ENCODE assay signal across 15 cellular contexts in genomic region chr19:7483720-7484201, GRCh38. TPM values are rescaled to one million over a fixed set of nuclear protein-coding genes. Genes with fewer than 3 reads are reported as not detected.
DNase-seq lines count a peak whose midpoint lies in the region; ATAC-seq and TF ChIP-seq lines count a peak whose summit lies in the region.
"Had no signal": no experiment of that assay in that cellular context is flagged by ENCODE, and none has a peak within 500 bp of the region (broad histone marks: within the 10 kb centered on the region; RNA-seq: fewer than 3 reads in every experiment).

No MANE protein-coding gene starts in this region.

- TF ChIP-seq POLR2A in GM18505 (IDR thresholded peaks at IDR 0.05; ENCODE audit: borderline replicate concordance, extremely low read depth, insufficient read depth, insufficient read length) = no peak

- H3K36me3 Mint-ChIP-seq in CD4-positive, alpha-beta memory T cell = no peaks in the 10 kb centered on the region
- H3K36me3 Mint-ChIP-seq in dendritic cell treated with granulocyte-macrophage colony-stimulating factor and Interleukin-4, amounts not matched to agents 40 ng/mL and 50 ng/mL, for 4 days (ENCODE audit: low read depth) = no peaks in the 10 kb centered on the region
- no peaks in the 10 kb centered on the region for H3K36me3 Mint-ChIP-seq in nephron (ENCODE audit: low read depth)
- H3K36me3 Mint-ChIP-seq in activated CD4-positive, alpha-beta T cell treated with anti-CD3 and anti-CD28 coated beads, Interleukin-2, amount 10 ng/mL, durations not matched to agents 24 days and 14 days (ENCODE audit: low read depth) = no peaks in the 10 kb centered on the region
- no peaks in the 10 kb centered on the region for H3K36me3 Mint-ChIP-seq in activated naive CD8-positive, alpha-beta T cell treated with anti-CD3 and anti-CD28 coated beads for 36 hours
- H3K36me3 Mint-ChIP-seq: natural killer cell had no signal

- no peaks in the 10 kb centered on the region for H3K36me3 ChIP-seq in CD4-positive, alpha-beta memory T cell (ENCODE audit: insufficient read depth, low read length)
- H3K36me3 ChIP-seq: SJCRH30 had no signal

- H3K27me3 ChIP-seq in CD4-positive, alpha-beta memory T cell (ENCODE audit: insufficient read depth, low read length) = no peaks in the 10 kb centered on the region
- H3K27me3 ChIP-seq: esophagus muscularis mucosa, SJCRH30 had no signal

- intact Hi-C loops in CD4-positive, alpha-beta memory T cell (cut with micrococcal nuclease) = no loop called here
- intact Hi-C loops in dendritic cell treated with granulocyte-macrophage colony-stimulating factor and Interleukin-4, amounts not matched to agents 40 ng/mL and 50 ng/mL, for 4 days (cut with micrococcal nuclease) = loop anchor here (5.0 kb wide), 1 partner anchor 39 kb away; the partner anchor contains the start of gene MCOLN1
- intact Hi-C loops in activated CD4-positive, alpha-beta T cell treated with anti-CD3 and anti-CD28 coated beads, Interleukin-2, amount 10 ng/mL, durations not matched to agents 24 days and 14 days (cut with micrococcal nuclease) = no loop called here

- no peak for ATAC-seq in HG02798 (IDR thresholded peaks at IDR 0.05; ENCODE audit: poor library complexity, unreplicated experiment)
- ATAC-seq in GM18505 (IDR thresholded peaks at IDR 0.05; ENCODE audit: unreplicated experiment) = no peak

- POLR2A ChIA-PET in CD4-positive, alpha-beta memory T cell (lab: Charles Lee; ENCODE audit: partially characterized antibody) = no interaction called here

- H3K27ac Mint-ChIP-seq in CD4-positive, alpha-beta memory T cell = peak overlapping the region in 5 of 7 donors; percentile 28 to 82 (median 75)
- peak overlapping the region; percentile 52 for H3K27ac Mint-ChIP-seq in dendritic cell treated with granulocyte-macrophage colony-stimulating factor and Interleukin-4, amounts not matched to agents 40 ng/mL and 50 ng/mL, for 4 days
- peak overlapping the region in 2 of 3 experiments; percentile 39 to 81 for H3K27ac Mint-ChIP-seq in nephron
- H3K27ac Mint-ChIP-seq in activated CD4-positive, alpha-beta T cell treated with anti-CD3 and anti-CD28 coated beads, Interleukin-2, amount 10 ng/mL, durations not matched to agents 24 days and 14 days = no peak overlapping the region
- H3K27ac Mint-ChIP-seq in activated naive CD8-positive, alpha-beta T cell treated with anti-CD3 and anti-CD28 coated beads for 36 hours = no peak overlapping the region
- H3K27ac Mint-ChIP-seq: activated CD4-positive, alpha-beta memory T cell treated with anti-CD3 and anti-CD28 coated beads, Interleukin-2, amount 10 ng/mL, durations not matched to agents 7 days and 5 days had no signal

- CTCF ChIA-PET in CD4-positive, alpha-beta memory T cell (lab: Charles Lee; ENCODE audit: partially characterized antibody) = no interaction called here

- no peak overlapping the region for H3K4me3 ChIP-seq in CD4-positive, alpha-beta memory T cell (ENCODE audit: low read length in 2 of 2)
- H3K4me3 ChIP-seq: esophagus muscularis mucosa, SJCRH30 had no signal

- peaks cover 0 to 20% (median 0%) of the 10 kb centered on the region in 8 donors for H3K9me3 Mint-ChIP-seq in CD4-positive, alpha-beta memory T cell
- no peaks in the 10 kb centered on the region for H3K9me3 Mint-ChIP-seq in dendritic cell treated with granulocyte-macrophage colony-stimulating factor and Interleukin-4, amounts not matched to agents 40 ng/mL and 50 ng/mL, for 4 days
- H3K9me3 Mint-ChIP-seq in nephron = no peaks in the 10 kb centered on the region
- H3K9me3 Mint-ChIP-seq in activated CD4-positive, alpha-beta T cell treated with anti-CD3 and anti-CD28 coated beads, Interleukin-2, amount 10 ng/mL, durations not matched to agents 24 days and 14 days = no peaks in the 10 kb centered on the region
- no peaks in the 10 kb centered on the region for H3K9me3 Mint-ChIP-seq in activated naive CD8-positive, alpha-beta T cell treated with anti-CD3 and anti-CD28 coated beads for 36 hours
- H3K9me3 Mint-ChIP-seq: activated CD4-positive, alpha-beta memory T cell treated with anti-CD3 and anti-CD28 coated beads, Interleukin-2, amount 10 ng/mL, durations not matched to agents 7 days and 5 days; natural killer cell had no signal

- peaks cover 11% of the 10 kb centered on the region for H3K4me1 ChIP-seq in CD4-positive, alpha-beta memory T cell (ENCODE audit: insufficient read depth, low read length)

- no peak for TF ChIP-seq CTCF in nephron (IDR thresholded peaks at IDR 0.05; ENCODE audit: unreplicated experiment in 3 of 3)

- H3K4me3 Mint-ChIP-seq in CD4-positive, alpha-beta memory T cell = peak overlapping the region in 3 of 8 donors; percentile 17 to 67 (median 17)
- no peak overlapping the region for H3K4me3 Mint-ChIP-seq in dendritic cell treated with granulocyte-macrophage colony-stimulating factor and Interleukin-4, amounts not matched to agents 40 ng/mL and 50 ng/mL, for 4 days
- peak overlapping the region in 1 of 3 experiments; percentile 50 for H3K4me3 Mint-ChIP-seq in nephron
- no peak overlapping the region for H3K4me3 Mint-ChIP-seq in activated CD4-positive, alpha-beta T cell treated with anti-CD3 and anti-CD28 coated beads, Interleukin-2, amount 10 ng/mL, durations not matched to agents 24 days and 14 days
- H3K4me3 Mint-ChIP-seq in activated naive CD8-positive, alpha-beta T cell treated with anti-CD3 and anti-CD28 coated beads for 36 hours = no peak overlapping the region
- H3K4me3 Mint-ChIP-seq: activated CD4-positive, alpha-beta memory T cell treated with anti-CD3 and anti-CD28 coated beads, Interleukin-2, amount 10 ng/mL, durations not matched to agents 7 days and 5 days; natural killer cell had no signal

- no peaks in the 10 kb centered on the region for H3K27me3 Mint-ChIP-seq in CD4-positive, alpha-beta memory T cell
- peaks cover 9% of the 10 kb centered on the region for H3K27me3 Mint-ChIP-seq in dendritic cell treated with granulocyte-macrophage colony-stimulating factor and Interleukin-4, amounts not matched to agents 40 ng/mL and 50 ng/mL, for 4 days
- no peaks in the 10 kb centered on the region for H3K27me3 Mint-ChIP-seq in nephron (ENCODE audit: low read depth)
- no peaks in the 10 kb centered on the region for H3K27me3 Mint-ChIP-seq in activated CD4-positive, alpha-beta T cell treated with anti-CD3 and anti-CD28 coated beads, Interleukin-2, amount 10 ng/mL, durations not matched to agents 24 days and 14 days
- no peaks in the 10 kb centered on the region for H3K27me3 Mint-ChIP-seq in activated naive CD8-positive, alpha-beta T cell treated with anti-CD3 and anti-CD28 coated beads for 36 hours
- H3K27me3 Mint-ChIP-seq: activated CD4-positive, alpha-beta memory T cell treated with anti-CD3 and anti-CD28 coated beads, Interleukin-2, amount 10 ng/mL, durations not matched to agents 7 days and 5 days had no signal

- H3K9me3 ChIP-seq in CD4-positive, alpha-beta memory T cell (ENCODE audit: control insufficient read depth in 1 of 2, low read length in 2 of 2) = no peaks in the 10 kb centered on the region
- H3K9me3 ChIP-seq: esophagus muscularis mucosa, SJCRH30 had no signal

- peaks cover 6 to 9% (median 7%) of the 10 kb centered on the region in 4 donors for H3K4me1 Mint-ChIP-seq in CD4-positive, alpha-beta memory T cell
- H3K4me1 Mint-ChIP-seq in dendritic cell treated with granulocyte-macrophage colony-stimulating factor and Interleukin-4, amounts not matched to agents 40 ng/mL and 50 ng/mL, for 4 days (ENCODE audit: low read depth) = peaks cover 43% of the 10 kb centered on the region
- H3K4me1 Mint-ChIP-seq in nephron = peaks cover 20% of the 10 kb centered on the region
- H3K4me1 Mint-ChIP-seq in activated CD4-positive, alpha-beta T cell treated with anti-CD3 and anti-CD28 coated beads, Interleukin-2, amount 10 ng/mL, durations not matched to agents 24 days and 14 days = peaks cover 3% of the 10 kb centered on the region
- H3K4me1 Mint-ChIP-seq in activated naive CD8-positive, alpha-beta T cell treated with anti-CD3 and anti-CD28 coated beads for 36 hours = peaks cover 11% of the 10 kb centered on the region

- DNase-seq in CD4-positive, alpha-beta memory T cell = no peak
- peak; percentile 69 for DNase-seq in OCI-M1 (lab: John Stamatoyannopoulos, UW)
- no peak for DNase-seq in activated CD4-positive, alpha-beta T cell treated with anti-CD3 and anti-CD28 coated beads, Interleukin-2, amount 10 ng/mL, durations not matched to agents 24 days and 14 days
- no peak for DNase-seq in activated naive CD8-positive, alpha-beta T cell treated with anti-CD3 and anti-CD28 coated beads for 36 hours
- DNase-seq: activated CD4-positive, alpha-beta memory T cell treated with anti-CD3 and anti-CD28 coated beads, Interleukin-2, amount 10 ng/mL, durations not matched to agents 7 days and 5 days; Calu3; cortex of kidney; head of caudate nucleus; natural killer cell had no signal

- no peak overlapping the region for H3K27ac ChIP-seq in CD4-positive, alpha-beta memory T cell (ENCODE audit: low read depth, low read length)
- H3K27ac ChIP-seq: esophagus muscularis mucosa, SJCRH30 had no signal

RNA-seq across cellular contexts. Expression of gene PEX11G, which starts 5.1 kb away (rescaled TPM):
- under 1 TPM; 0.64 to 0.73 TPM for total RNA-seq in CD4-positive, alpha-beta memory T cell
- 1 to 10 TPM in 1 of 2 donors, under 1 TPM in 1; 0.64 to 1.7 TPM for polyA plus RNA-seq in CD4-positive, alpha-beta memory T cell
- 1.1 and 1.2 TPM in 2 replicates for total RNA-seq in activated CD4-positive, alpha-beta T cell treated with anti-CD3 and anti-CD28 coated beads, Interleukin-2, amount 10 ng/mL, durations not matched to agents 24 days and 14 days
- 1 to 10 TPM in 1 of 2 experiments, under 1 TPM in 1; 0.82 to 1.5 TPM for total RNA-seq in activated naive CD8-positive, alpha-beta T cell treated with anti-CD3 and anti-CD28 coated beads for 36 hours
- total RNA-seq: SJCRH30 had no signal

RNA-seq across cellular contexts. Expression of gene ZNF358, which starts 32.1 kb away (rescaled TPM):
- total RNA-seq in CD4-positive, alpha-beta memory T cell = 1 to 10 TPM; 8.4 to 8.7 TPM
- 1 to 10 TPM in 1 of 2 donors, not detected in 1; 1.6 TPM for polyA plus RNA-seq in CD4-positive, alpha-beta memory T cell
- total RNA-seq in activated CD4-positive, alpha-beta T cell treated with anti-CD3 and anti-CD28 coated beads, Interleukin-2, amount 10 ng/mL, durations not matched to agents 24 days and 14 days = 5.1 and 5.7 TPM in 2 replicates
- 1 to 10 TPM; 6.5 to 7.3 TPM for total RNA-seq in activated naive CD8-positive, alpha-beta T cell treated with anti-CD3 and anti-CD28 coated beads for 36 hours

RNA-seq across cellular contexts. Expression of gene MCOLN1, which starts 38.7 kb away (rescaled TPM):
- total RNA-seq in CD4-positive, alpha-beta memory T cell = 10 to 100 TPM; 14.1 to 14.9 TPM
- polyA plus RNA-seq in CD4-positive, alpha-beta memory T cell = 1 to 10 TPM; 8.0 to 9.1 TPM
- total RNA-seq in activated CD4-positive, alpha-beta T cell treated with anti-CD3 and anti-CD28 coated beads, Interleukin-2, amount 10 ng/mL, durations not matched to agents 24 days and 14 days = 13.3 and 13.7 TPM in 2 replicates
- 10 to 100 TPM; 12.3 to 12.4 TPM for total RNA-seq in activated naive CD8-positive, alpha-beta T cell treated with anti-CD3 and anti-CD28 coated beads for 36 hours

RNA-seq across cellular contexts. Expression of gene PNPLA6, which starts 51.8 kb away (rescaled TPM):
- total RNA-seq in CD4-positive, alpha-beta memory T cell = 100 to 1,000 TPM; 168 to 169 TPM
- polyA plus RNA-seq in CD4-positive, alpha-beta memory T cell = 10 to 100 TPM in 1 of 2 donors, 1 to 10 TPM in 1; 4.7 to 14.1 TPM
- 122 and 125 TPM in 2 replicates for total RNA-seq in activated CD4-positive, alpha-beta T cell treated with anti-CD3 and anti-CD28 coated beads, Interleukin-2, amount 10 ng/mL, durations not matched to agents 24 days and 14 days
- 10 to 100 TPM; 67.8 to 68.5 TPM for total RNA-seq in activated naive CD8-positive, alpha-beta T cell treated with anti-CD3 and anti-CD28 coated beads for 36 hours

Comparison
In these comparisons a context has a peak if more than half of its experiments do, and no peak if none do; other contexts are left out.
1. H3K27ac Mint-ChIP-seq: peak in CD4-positive, alpha-beta memory T cell (5 of 7), dendritic cell treated with granulocyte-macrophage colony-stimulating factor and Interleukin-4, amounts not matched to agents 40 ng/mL and 50 ng/mL, for 4 days (single experiment) and nephron (2 of 3); none in activated CD4-positive, alpha-beta T cell treated with anti-CD3 and anti-CD28 coated beads, Interleukin-2, amount 10 ng/mL, durations not matched to agents 24 days and 14 days (single experiment) and activated naive CD8-positive, alpha-beta T cell treated with anti-CD3 and anti-CD28 coated beads for 36 hours (single experiment).